ENCODE assay signal across 22 cellular contexts in genomic region chr16:68362314-68362913, GRCh38. TPM values are rescaled to one million over a fixed set of nuclear protein-coding genes. Genes with fewer than 3 reads are reported as not detected.
DNase-seq lines count a peak whose midpoint lies in the region; ATAC-seq, FAIRE-seq and TF ChIP-seq lines count a peak whose summit lies in the region.
"Had no signal": no experiment of that assay in that cellular context is flagged by ENCODE, and none has a peak within 500 bp of the region (broad histone marks: within the 10 kb centered on the region; RNA-seq: fewer than 3 reads in every experiment).

No MANE protein-coding gene starts in this region.

- intact Hi-C loops in A673 (cut with micrococcal nuclease; ENCODE audit: unreplicated experiment), result loop anchor here (10.0 kb wide), 1 partner anchor 152 kb away; no protein-coding TSS in a partner anchor
- intact Hi-C loops in HepG2 (cut with micrococcal nuclease; ENCODE audit: unreplicated experiment), result no loop called here

- TF ChIP-seq EP300 in SK-N-SH (IDR thresholded peaks at IDR 0.05; ENCODE audit: borderline replicate concordance in 1 of 2, low read depth in 1 of 2, low read length in 1 of 2) (peak in 1 of 2 experiments; percentile 85; a peak in 2 of 4 replicates), HepG2 (IDR thresholded peaks at IDR 0.05; ENCODE audit: low read depth in 2 of 2, low read length in 2 of 2) (no peak), HepG2 (CRISPR knock-in tag; IDR thresholded peaks at IDR 0.05; ENCODE audit: borderline replicate concordance) (no peak)

- H3K9me3 ChIP-seq in A673 (ENCODE audit: low read depth, low read length, poor library complexity, severe bottlenecking), result no peaks in the 10 kb centered on the region
- H3K9me3 ChIP-seq in BLaER1, result no peaks in the 10 kb centered on the region
- no peaks in the 10 kb centered on the region for H3K9me3 ChIP-seq in SK-N-SH
- H3K9me3 ChIP-seq in HepG2 (ENCODE audit: low read length), result no peaks in the 10 kb centered on the region
- H3K9me3 ChIP-seq: A549, SJSA1 had no signal

- H3K4me2 ChIP-seq in BLaER1, result peak overlapping the region; percentile 96
- H3K4me2 ChIP-seq in SK-N-SH, result no peak overlapping the region
- no peak overlapping the region for H3K4me2 ChIP-seq in HepG2 (ENCODE audit: low read depth, low read length)
- H3K4me2 ChIP-seq: A549, KMS-11 had no signal

- H4K20me1 ChIP-seq in BLaER1 (peaks cover 84% of the 10 kb centered on the region), SK-N-SH (ENCODE audit: insufficient read depth) (no peaks in the 10 kb centered on the region), HepG2 (ENCODE audit: insufficient read depth, low read length) (no peaks in the 10 kb centered on the region)

- H3K27ac ChIP-seq in A673 (ENCODE audit: low read depth, low read length, poor library complexity, severe bottlenecking), result no peak overlapping the region
- peak overlapping the region; percentile 47 for H3K27ac ChIP-seq in BLaER1
- H3K27ac ChIP-seq in SK-N-SH (ENCODE audit: low read depth in 2 of 2, low read length in 1 of 2), result peak overlapping the region in 1 of 2 experiments; percentile 83; a peak in 2 of 4 replicates
- H3K27ac ChIP-seq in HepG2 (ENCODE audit: extremely low read length, insufficient read depth, low read length), result no peak overlapping the region
- H3K27ac ChIP-seq: A549, GM23248, KMS-11, SJSA1 had no signal

- WGBS in SK-N-SH (ENCODE audit: low lambda C conversion rate), result 48% methylated on average over 4 of the region's 7 CpGs
- 72% methylated on average over 7 of the region's 7 CpGs for WGBS in HepG2 (ENCODE audit: low lambda C conversion rate)

- FAIRE-seq in HepG2 (lab: Jason Lieb, UNC), result no peak
- FAIRE-seq in RCC 7860 (lab: Jason Lieb, UNC), result no peak
- FAIRE-seq: A549, G401.6 had no signal

- BruUV-seq in A673 (replicated peaks; lab: Mats Ljungman, UMichigan), result no TSS peak
- BruUV-seq in HepG2 (replicated peaks; lab: Mats Ljungman, UMichigan), result no TSS peak

- peaks cover 2% of the 10 kb centered on the region for H3K36me3 ChIP-seq in A673 (ENCODE audit: insufficient read depth, low read length, poor library complexity, severe bottlenecking)
- H3K36me3 ChIP-seq in BLaER1, result peaks cover 15% of the 10 kb centered on the region
- H3K36me3 ChIP-seq in SK-N-SH (replicated peaks in 1 of 2; ENCODE audit: control insufficient read depth in 1 of 2, insufficient read depth in 2 of 2, low read length in 1 of 2), result peaks cover 0 to 11% of the 10 kb centered on the region in 2 experiments
- H3K36me3 ChIP-seq in HepG2 (replicated peaks in 1 of 2; ENCODE audit: control insufficient read depth in 1 of 2, insufficient read depth in 2 of 2, low read length in 2 of 2), result peaks cover 5 to 13% of the 10 kb centered on the region in 2 experiments; a peak in 4 of 5 replicates

- H3K4me1 ChIP-seq in A673 (ENCODE audit: insufficient read depth, low read length, poor library complexity, severe bottlenecking) (peaks cover 9% of the 10 kb centered on the region), BLaER1 (peaks cover 95% of the 10 kb centered on the region), SK-N-SH (ENCODE audit: control insufficient read depth in 1 of 2, insufficient read depth in 2 of 2, low read depth in 1 of 2, low read length in 1 of 2) (peaks cover 0 to 52% of the 10 kb centered on the region in 2 experiments; a peak in 2 of 4 replicates), HepG2 (ENCODE audit: insufficient read depth, low read length) (peaks cover 39% of the 10 kb centered on the region)
- H3K4me1 ChIP-seq: A549, SJSA1 had no signal

- no peak for TF ChIP-seq POLR2A in HepG2 (IDR thresholded peaks at IDR 0.05; ENCODE audit: insufficient read depth in 1 of 2, low read depth in 2 of 2, low read length in 2 of 2)

- H3K9ac ChIP-seq in BLaER1 (peak overlapping the region; percentile 50), SK-N-SH (no peak overlapping the region), HepG2 (ENCODE audit: insufficient read depth, low read depth, low read length) (no peak overlapping the region)
- H3K9ac ChIP-seq: GM23248, KMS-11 had no signal

- no peaks in the 10 kb centered on the region for H3K27me3 ChIP-seq in A673 (replicated peaks; ENCODE audit: insufficient read depth, low read depth, low read length, poor library complexity)
- H3K27me3 ChIP-seq in BLaER1, result peaks cover 2% of the 10 kb centered on the region
- no peaks in the 10 kb centered on the region for H3K27me3 ChIP-seq in SK-N-SH (ENCODE audit: insufficient read depth)
- peaks cover 6 to 26% of the 10 kb centered on the region in 2 experiments; a peak in 4 of 5 replicates for H3K27me3 ChIP-seq in HepG2 (ENCODE audit: control insufficient read depth in 1 of 2, insufficient read depth in 2 of 2, low read length in 2 of 2)
- H3K27me3 ChIP-seq: SJSA1 had no signal

- no peak for TF ChIP-seq RAD21 in SK-N-SH (IDR thresholded peaks at IDR 0.05; ENCODE audit: low read length)
- no peak for TF ChIP-seq RAD21 in HepG2 (CRISPR knock-in tag; IDR thresholded peaks at IDR 0.05)

- no peak for TF ChIP-seq CTCF in A673 (conservative IDR thresholded peaks at IDR 0.05; ENCODE audit: low read depth, low read length)
- no peak for TF ChIP-seq CTCF in SK-N-SH (IDR thresholded peaks at IDR 0.05)
- TF ChIP-seq CTCF in HepG2 (CRISPR knock-in tag; IDR thresholded peaks at IDR 0.05), result no peak

- no peak overlapping the region for H3K4me3 ChIP-seq in A673 (ENCODE audit: low read depth, low read length, poor library complexity, severe bottlenecking)
- H3K4me3 ChIP-seq in BLaER1, result no peak overlapping the region
- no peak overlapping the region for H3K4me3 ChIP-seq in SK-N-SH (ENCODE audit: low read depth in 2 of 2, low read length in 1 of 2)
- no peak overlapping the region for H3K4me3 ChIP-seq in HepG2 (replicated peaks in 1 of 3; ENCODE audit: insufficient read depth in 1 of 3, low read depth in 2 of 3, low read length in 3 of 3)
- H3K4me3 ChIP-seq: A549, GM23248, SJSA1 had no signal

- in situ Hi-C loops in HepG2 (cut with HindIII; ENCODE audit: extremely low pct_ligation_motif_present, low pct_unique_long_range_greater_than_20kb), result no loop called here

- no peaks in the 10 kb centered on the region for H3F3A ChIP-seq in SK-N-SH (replicated peaks; ENCODE audit: insufficient read depth)

- no peak for ATAC-seq in HepG2
- ATAC-seq: Panc1 had no signal

- POLR2A ChIA-PET in A673 (lab: Charles Lee; ENCODE audit: low non-redundant PET) (no interaction called here), SK-N-SH (lab: Yijun Ruan, JAX) (interaction anchor here (0.8 to 1.5 kb wide), 3 partner anchors 16 to 51 kb away, joined by 3 to 4 read pairs (median 3); no protein-coding TSS in a partner anchor), HepG2 (lab: Yijun Ruan, JAX) (no interaction called here)

- H2AFZ ChIP-seq in SK-N-SH (ENCODE audit: low read depth) (no peak overlapping the region), HepG2 (ENCODE audit: low read length) (no peak overlapping the region)
- H2AFZ ChIP-seq: GM23248 had no signal

- H3K79me2 ChIP-seq in SK-N-SH (ENCODE audit: insufficient read depth) (no peaks in the 10 kb centered on the region), HepG2 (ENCODE audit: insufficient read depth, low read length) (no peaks in the 10 kb centered on the region)

- CTCF ChIA-PET in A673 (lab: Charles Lee) (interaction anchor here (0.5 kb wide), 1 partner anchor 16 kb away, joined by 7 read pairs; no protein-coding TSS in a partner anchor), SK-N-SH (lab: Yijun Ruan, JAX) (interaction anchor here (0.8 to 5.3 kb wide), 12 partner anchors 10 to 167 kb away, joined by 3 to 30 read pairs (median 3); no protein-coding TSS in a partner anchor), HepG2 (lab: Yijun Ruan, JAX; ENCODE audit: low intra/inter-chr PET ratio, low total read pairs) (no interaction called here)

- no peaks in the 10 kb centered on the region for H3K9me2 ChIP-seq in SK-N-SH

- DNase-seq in A673 (ENCODE audit: low spot score), result peak; percentile 11
- peak; percentile 93 for DNase-seq in SK-N-SH
- no peak for DNase-seq in HepG2 (ENCODE audit: low spot score)
- DNase-seq in SIG-M5 treated with dmso at 0.1 percent for 504 hours (lab: John Stamatoyannopoulos, UW; ENCODE audit: unreplicated experiment), result no peak
- DNase-seq in Ammon's horn (ENCODE audit: low spot score), result no peak
- no peak for DNase-seq in RCC 7860 (ENCODE audit: low spot score)
- DNase-seq: CD4-positive, CD25-positive, alpha-beta regulatory T cell; DMS53; GM23248; NCI-H1092; NCI-H1417 treated with DMSO at 0.1 percent for 48 hours; NCI-H1694 treated with DMSO at 0.1 percent for 48 hours; NCI-H2081; NCI-H2227 treated with DMSO at 0.1 percent for 48 hours; NCI-H69; T-helper 1 cell had no signal

RNA-seq across cellular contexts. Expression of gene PRMT7, which starts 51.6 kb away (rescaled TPM):
- total RNA-seq in A673 (2021), result 60.2 and 66.2 TPM in 2 replicates
- 46.0 and 66.8 TPM in 2 replicates for polyA plus RNA-seq in SK-N-SH (2012; rRNA removed)
- polyA plus RNA-seq in SK-N-SH (2012; cell fraction: cytosol; rRNA removed), result 20.7 and 29.1 TPM in 2 replicates
- polyA plus RNA-seq in SK-N-SH (2012; cell fraction: nucleus; rRNA removed), result 317 and 350 TPM in 2 replicates
- total RNA-seq in HepG2 (2016; rRNA removed; fragmentation: Illumina TruSeq; extraction: Trizol), result 46.7 and 55.0 TPM in 2 replicates
- 9.5 and 12.3 TPM in 2 replicates for total RNA-seq in HepG2 (2016; cell fraction: cytosol; rRNA removed; fragmentation: Illumina TruSeq; extraction: Trizol; ENCODE audit: low read depth)
- total RNA-seq in HepG2 (2016; cell fraction: insoluble cytoplasmic fraction; rRNA removed; fragmentation: Illumina TruSeq; extraction: Trizol), result 45.8 and 52.4 TPM in 2 replicates
- 18.9 and 20.2 TPM in 2 replicates for total RNA-seq in HepG2 (2016; cell fraction: membrane; rRNA removed; fragmentation: Illumina TruSeq; extraction: Trizol)
- 51.3 and 66.0 TPM in 2 replicates for total RNA-seq in HepG2 (2016; cell fraction: nucleus; rRNA removed; fragmentation: Illumina TruSeq; extraction: Trizol)
- polyA plus RNA-seq in HepG2 (2011; rRNA removed), result 47.5 and 53.5 TPM in 2 replicates
- 35.5 and 39.1 TPM in 2 replicates for polyA plus RNA-seq in HepG2 (2011; cell fraction: cytosol; rRNA removed)
- 268 and 334 TPM in 2 replicates for polyA plus RNA-seq in HepG2 (2011; cell fraction: nucleus; rRNA removed)
- polyA plus RNA-seq in HepG2 (2012), result 28.1 and 39.6 TPM in 2 replicates
- polyA plus RNA-seq in HepG2 (2016; cell fraction: cytosol; fragmentation: Illumina TruSeq; extraction: Trizol; ENCODE audit: low read depth), result 4.3 and 4.6 TPM in 2 replicates
- 36.4 and 39.2 TPM in 2 replicates for polyA plus RNA-seq in HepG2 (2016; cell fraction: insoluble cytoplasmic fraction; fragmentation: Illumina TruSeq; extraction: Trizol; ENCODE audit: low read depth)
- 6.8 and 7.1 TPM in 2 replicates for polyA plus RNA-seq in HepG2 (2016; cell fraction: membrane; fragmentation: Illumina TruSeq; extraction: Trizol; ENCODE audit: low read depth)
- polyA plus RNA-seq in HepG2 (2016; cell fraction: nucleus; fragmentation: Illumina TruSeq; extraction: Trizol; ENCODE audit: insufficient read depth, low read depth), result 109 and 112 TPM in 2 replicates
- 105 and 173 TPM in 2 replicates for polyA minus RNA-seq in HepG2 (2011; rRNA and poly(A)+ RNA removed; ENCODE audit: low replicate concordance)
- 15.1 and 21.0 TPM in 2 replicates for polyA minus RNA-seq in HepG2 (2011; cell fraction: cytosol; rRNA and poly(A)+ RNA removed)
- polyA minus RNA-seq in HepG2 (2011; cell fraction: nucleus; rRNA and poly(A)+ RNA removed), result 89.8 and 99.8 TPM in 2 replicates

RNA-seq across cellular contexts. Expression of gene SLC7A6OS, which starts 51.7 kb away (rescaled TPM):
- total RNA-seq in A673 (2021) (24.5 and 25.3 TPM in 2 replicates), HepG2 (2016; rRNA removed; fragmentation: Illumina TruSeq; extraction: Trizol) (21.5 and 21.6 TPM in 2 replicates)
- polyA plus RNA-seq in SK-N-SH (2012; rRNA removed) (6.6 and 9.6 TPM in 2 replicates), HepG2 (2011; rRNA removed) (11.2 and 12.5 TPM in 2 replicates)
- 5.9 and 6.7 TPM in 2 replicates for polyA plus RNA-seq in SK-N-SH (2012; cell fraction: cytosol; rRNA removed)
- polyA plus RNA-seq in SK-N-SH (2012; cell fraction: nucleus; rRNA removed), result 19.1 and 28.4 TPM in 2 replicates
- total RNA-seq in HepG2 (2016; cell fraction: cytosol; rRNA removed; fragmentation: Illumina TruSeq; extraction: Trizol; ENCODE audit: low read depth), result 4.2 and 5.7 TPM in 2 replicates
- total RNA-seq in HepG2 (2016; cell fraction: insoluble cytoplasmic fraction; rRNA removed; fragmentation: Illumina TruSeq; extraction: Trizol), result 19.7 and 21.7 TPM in 2 replicates
- 8.6 and 9.1 TPM in 2 replicates for total RNA-seq in HepG2 (2016; cell fraction: membrane; rRNA removed; fragmentation: Illumina TruSeq; extraction: Trizol)
- 28.4 and 34.8 TPM in 2 replicates for total RNA-seq in HepG2 (2016; cell fraction: nucleus; rRNA removed; fragmentation: Illumina TruSeq; extraction: Trizol)
- 6.1 and 9.0 TPM in 2 replicates for polyA plus RNA-seq in HepG2 (2011; cell fraction: cytosol; rRNA removed)
- polyA plus RNA-seq in HepG2 (2011; cell fraction: nucleus; rRNA removed), result 22.2 and 25.4 TPM in 2 replicates
- polyA plus RNA-seq in HepG2 (2012), result 12.1 and 13.5 TPM in 2 replicates
- polyA plus RNA-seq in HepG2 (2016; cell fraction: cytosol; fragmentation: Illumina TruSeq; extraction: Trizol; ENCODE audit: low read depth), result 2.2 and 2.4 TPM in 2 replicates
- 19.5 and 20.3 TPM in 2 replicates for polyA plus RNA-seq in HepG2 (2016; cell fraction: insoluble cytoplasmic fraction; fragmentation: Illumina TruSeq; extraction: Trizol; ENCODE audit: low read depth)
- 4.3 and 4.5 TPM in 2 replicates for polyA plus RNA-seq in HepG2 (2016; cell fraction: membrane; fragmentation: Illumina TruSeq; extraction: Trizol; ENCODE audit: low read depth)
- polyA plus RNA-seq in HepG2 (2016; cell fraction: nucleus; fragmentation: Illumina TruSeq; extraction: Trizol; ENCODE audit: insufficient read depth, low read depth), result 37.7 and 42.1 TPM in 2 replicates
- polyA minus RNA-seq in HepG2 (2011; rRNA and poly(A)+ RNA removed; ENCODE audit: low replicate concordance), result 8.8 and 15.1 TPM in 2 replicates
- 4.7 and 4.9 TPM in 2 replicates for polyA minus RNA-seq in HepG2 (2011; cell fraction: cytosol; rRNA and poly(A)+ RNA removed)
- polyA minus RNA-seq in HepG2 (2011; cell fraction: nucleus; rRNA and poly(A)+ RNA removed), result 26.7 and 28.5 TPM in 2 replicates

Comparison
In these comparisons a context has a peak if more than half of its experiments do, and no peak if none do; other contexts are left out.
1. DNase-seq: peak in A673 (single experiment) and SK-N-SH (single experiment); none in HepG2 (single experiment), SIG-M5 treated with dmso at 0.1 percent for 504 hours (single experiment), Ammon's horn (single experiment) and RCC 7860 (single experiment).